In the genomic region with DNA sequence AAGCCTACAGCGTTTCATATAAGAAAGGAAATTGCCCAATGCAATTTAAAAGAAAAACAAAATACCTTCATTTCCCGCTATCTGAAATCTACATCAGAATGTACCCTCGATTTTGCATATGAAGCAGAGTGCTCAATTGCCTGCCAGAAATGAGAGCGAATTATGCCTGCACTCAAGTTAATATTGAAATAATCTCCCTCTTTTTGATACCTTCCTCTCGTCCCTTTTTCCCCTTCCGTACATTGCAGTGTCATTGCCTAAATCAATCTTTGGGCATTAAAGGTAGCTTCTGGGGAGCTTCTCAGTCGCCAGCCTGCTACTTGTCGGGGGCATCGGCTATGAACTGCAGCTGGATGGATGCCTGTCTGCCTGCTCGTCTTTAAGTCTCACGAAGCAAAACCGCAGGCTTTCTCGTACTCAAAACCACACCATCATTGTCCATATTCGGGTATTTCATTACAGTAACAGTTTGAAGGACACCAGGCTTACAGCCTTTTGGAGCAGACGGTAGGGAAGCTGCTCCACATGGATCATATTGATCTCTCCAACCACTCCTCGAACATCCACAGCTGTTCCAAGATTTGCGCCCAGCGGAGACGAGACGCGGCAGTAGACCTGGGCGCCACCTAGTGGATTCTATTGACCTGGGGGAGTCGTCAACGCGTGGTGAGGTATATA, we compare ENCODE assay signal across 8 cellular contexts.
DNase-seq lines count a peak whose midpoint lies in the region; ATAC-seq, FAIRE-seq and TF ChIP-seq lines count a peak whose summit lies in the region.

No MANE protein-coding gene starts in this region.

- dilution Hi-C loops in endothelial cell of umbilical vein (cut with MboI; ENCODE audit: extremely low pct_ligation_motif_present, low sequenced_read_pairs) = loop anchor here (10.0 to 25.0 kb wide), 3 partner anchors 186 to 586 kb away; no protein-coding TSS in a partner anchor

- peak; percentile 72 for DNase-seq in Caki2 (ENCODE audit: low read depth)
- DNase-seq in HT1080 (ENCODE audit: low read depth) = peak; percentile 51
- DNase-seq in NOMO-1 (lab: John Stamatoyannopoulos, UW; ENCODE audit: unreplicated experiment in 2 of 2) = peak; percentile 43 to 70
- DNase-seq in activated CD8-positive, alpha-beta memory T cell treated with anti-CD3 and anti-CD28 coated beads, Interleukin-2, amount 10 ng/mL, durations not matched to agents 7 days and 5 days = peak; percentile 86
- peak; percentile 85 for DNase-seq in endothelial cell of umbilical vein (ENCODE audit: low read depth, low spot score)
- DNase-seq in stimulated activated CD8-positive, alpha-beta memory T cell treated with anti-CD3 and anti-CD28 coated beads, Interleukin-4, amount 100 ng/mL, for 48 hours = peak; percentile 86

- peak; percentile 74 for FAIRE-seq in endothelial cell of umbilical vein (lab: Jason Lieb, UNC)

- H3K9me1 ChIP-seq in endothelial cell of umbilical vein (replicated peaks; ENCODE audit: control insufficient read depth, extremely low read depth, insufficient read depth, low read length) = no peaks in the 10 kb centered on the region

- BruUV-seq in endothelial cell of umbilical vein (replicated peaks; lab: Mats Ljungman, UMichigan) = no TSS peak

- H3K4me1 Mint-ChIP-seq in activated CD8-positive, alpha-beta memory T cell treated with anti-CD3 and anti-CD28 coated beads, Interleukin-2, amount 10 ng/mL, durations not matched to agents 7 days and 5 days = peaks cover 25% of the 10 kb centered on the region

- H3K27ac ChIP-seq in endothelial cell of umbilical vein (ENCODE audit: insufficient read depth, low read depth, low read length) = no peak overlapping the region

- peak overlapping the region in 2 of 3 experiments; percentile 29 to 62 for H3K4me3 ChIP-seq in endothelial cell of umbilical vein (replicated peaks in 1 of 3; ENCODE audit: insufficient read depth in 1 of 3, low read depth in 1 of 3, low read length in 3 of 3)
- peak overlapping the region; percentile 61 for H3K4me3 ChIP-seq in mucosa of stomach (ENCODE audit: low read length)

- H3K79me2 ChIP-seq in endothelial cell of umbilical vein (ENCODE audit: control insufficient read depth, insufficient read depth, low read length) = no peaks in the 10 kb centered on the region

- intact Hi-C loops in endothelial cell of umbilical vein (cut with micrococcal nuclease) = loop anchor here (1.0 to 5.0 kb wide), 5 partner anchors 176 to 692 kb away; no protein-coding TSS in a partner anchor

- no peaks in the 10 kb centered on the region for H3K9me3 Mint-ChIP-seq in activated CD8-positive, alpha-beta memory T cell treated with anti-CD3 and anti-CD28 coated beads, Interleukin-2, amount 10 ng/mL, durations not matched to agents 7 days and 5 days (ENCODE audit: low read depth)

- peak overlapping the region; percentile 38 for H3K9ac ChIP-seq in endothelial cell of umbilical vein (replicated peaks; ENCODE audit: extremely low read depth, insufficient read depth, low read length)
- H3K9ac ChIP-seq in mucosa of stomach (ENCODE audit: low read length) = peak overlapping the region; percentile 35

- H3K27me3 ChIP-seq in endothelial cell of umbilical vein (ENCODE audit: control insufficient read depth in 2 of 2, insufficient read depth in 2 of 2, low read length in 2 of 2) = peaks cover 9% of the 10 kb centered on the region in 2 experiments
- H3K27me3 ChIP-seq in mucosa of stomach (ENCODE audit: control insufficient read depth, insufficient read depth, low read length) = peaks cover 24% of the 10 kb centered on the region

- CTCF ChIA-PET in activated CD8-positive, alpha-beta memory T cell treated with anti-CD3 and anti-CD28 coated beads, Interleukin-2, amount 10 ng/mL, durations not matched to agents 7 days and 5 days (lab: Charles Lee) = interaction anchor here (0.5 to 4.6 kb wide), 74 partner anchors 8 to 1038 kb away, joined by 3 to 50 read pairs (median 4); a partner anchor contains a TSS
- CTCF ChIA-PET in endothelial cell of umbilical vein (lab: Charles Lee) = interaction anchor here (0.6 to 4.6 kb wide), 81 partner anchors 9 to 1897 kb away, joined by 3 to 78 read pairs (median 4); a partner anchor contains a TSS

- ATAC-seq in GM21381 (IDR thresholded peaks at IDR 0.05; ENCODE audit: unreplicated experiment) = peak; percentile 81
- ATAC-seq in activated CD8-positive, alpha-beta memory T cell treated with anti-CD3 and anti-CD28 coated beads, Interleukin-2, amount 10 ng/mL, durations not matched to agents 7 days and 5 days = peak; percentile 97

- TF ChIP-seq POLR2A in endothelial cell of umbilical vein (IDR thresholded peaks at IDR 0.05; ENCODE audit: low read depth, low read length) = no peak

- H2AFZ ChIP-seq in endothelial cell of umbilical vein (ENCODE audit: low read depth, low read length) = peak overlapping the region; percentile 97

- H3K4me1 ChIP-seq in endothelial cell of umbilical vein (ENCODE audit: control insufficient read depth, extremely low read depth, insufficient read depth, low read length) (peaks cover 10% of the 10 kb centered on the region), mucosa of stomach (ENCODE audit: control insufficient read depth, insufficient read depth, low read length) (peaks cover 6% of the 10 kb centered on the region)

- no peaks in the 10 kb centered on the region for H3K36me3 Mint-ChIP-seq in activated CD8-positive, alpha-beta memory T cell treated with anti-CD3 and anti-CD28 coated beads, Interleukin-2, amount 10 ng/mL, durations not matched to agents 7 days and 5 days

- peak; percentile 87 to 89 for TF ChIP-seq CTCF in endothelial cell of umbilical vein (IDR thresholded peaks at IDR 0.05; ENCODE audit: extremely low read depth in 1 of 2, insufficient read depth in 1 of 2, low read depth in 1 of 2, low read length in 2 of 2)

- no peaks in the 10 kb centered on the region for H3K36me3 ChIP-seq in endothelial cell of umbilical vein (ENCODE audit: control insufficient read depth in 2 of 2, extremely low read depth in 1 of 2, insufficient read depth in 2 of 2, low read length in 2 of 2)
- no peaks in the 10 kb centered on the region for H3K36me3 ChIP-seq in mucosa of stomach (ENCODE audit: control insufficient read depth, insufficient read depth, low read length)

- in situ Hi-C loops in Caki2 (cut with HindIII; ENCODE audit: low pct_unique_long_range_greater_than_20kb, low sequenced_read_pairs) = loop anchor here (25.0 kb wide), 1 partner anchor 486 kb away; no protein-coding TSS in a partner anchor

- peak overlapping the region; percentile 67 for H3K27ac Mint-ChIP-seq in activated CD8-positive, alpha-beta memory T cell treated with anti-CD3 and anti-CD28 coated beads, Interleukin-2, amount 10 ng/mL, durations not matched to agents 7 days and 5 days

- H3K4me3 Mint-ChIP-seq in activated CD8-positive, alpha-beta memory T cell treated with anti-CD3 and anti-CD28 coated beads, Interleukin-2, amount 10 ng/mL, durations not matched to agents 7 days and 5 days = peak overlapping the region; percentile 88

- no peaks in the 10 kb centered on the region for H3K9me3 ChIP-seq in endothelial cell of umbilical vein (replicated peaks; ENCODE audit: control insufficient read depth, insufficient read depth, low read length)
- no peaks in the 10 kb centered on the region for H3K9me3 ChIP-seq in mucosa of stomach (ENCODE audit: control insufficient read depth, low read length)

- H3K27me3 Mint-ChIP-seq in activated CD8-positive, alpha-beta memory T cell treated with anti-CD3 and anti-CD28 coated beads, Interleukin-2, amount 10 ng/mL, durations not matched to agents 7 days and 5 days = peaks cover 61% of the 10 kb centered on the region

- POLR2A ChIA-PET in endothelial cell of umbilical vein (lab: Charles Lee) = interaction anchor here (0.7 kb wide), 2 partner anchors 21 to 63 kb away, joined by 3 to 6 read pairs; no protein-coding TSS in a partner anchor

- H4K20me1 ChIP-seq in endothelial cell of umbilical vein (replicated peaks; ENCODE audit: control insufficient read depth, extremely low read depth, insufficient read depth, low read length) = no peaks in the 10 kb centered on the region

- peak overlapping the region; percentile 92 for H3K4me2 ChIP-seq in endothelial cell of umbilical vein (ENCODE audit: insufficient read depth, low read length)

TF ChIP-seq in endothelial cell of umbilical vein, 7 proteins besides CTCF, POLR2A, EP300 and RAD21:
- TF ChIP-seq, protein P1, sequence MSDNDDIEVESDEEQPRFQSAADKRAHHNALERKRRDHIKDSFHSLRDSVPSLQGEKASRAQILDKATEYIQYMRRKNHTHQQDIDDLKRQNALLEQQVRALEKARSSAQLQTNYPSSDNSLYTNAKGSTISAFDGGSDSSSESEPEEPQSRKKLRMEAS (IDR thresholded peaks at IDR 0.05; ENCODE audit: insufficient read depth, insufficient read length) = no peak
- TF ChIP-seq MYC (IDR thresholded peaks at IDR 0.05; ENCODE audit: low read depth, low read length) (no peak), JUN (IDR thresholded peaks at IDR 0.05; ENCODE audit: borderline replicate concordance, insufficient read depth, insufficient read length, low read depth) (no peak), FOS (IDR thresholded peaks at IDR 0.05; ENCODE audit: borderline replicate concordance, insufficient read depth, low read length) (no peak), EZH2 (IDR thresholded peaks at IDR 0.05; ENCODE audit: borderline replicate concordance, low read depth, low read length, severe bottlenecking) (no peak), POLR2AphosphoS5 (IDR thresholded peaks at IDR 0.05; ENCODE audit: insufficient read depth, low read depth, low read length) (no peak), GATA2 (IDR thresholded peaks at IDR 0.05; ENCODE audit: insufficient read depth, insufficient read length, low read depth, low read length) (no peak)
